Comparison of ENCODE assay signal across 28 cellular contexts in the genomic region with DNA sequence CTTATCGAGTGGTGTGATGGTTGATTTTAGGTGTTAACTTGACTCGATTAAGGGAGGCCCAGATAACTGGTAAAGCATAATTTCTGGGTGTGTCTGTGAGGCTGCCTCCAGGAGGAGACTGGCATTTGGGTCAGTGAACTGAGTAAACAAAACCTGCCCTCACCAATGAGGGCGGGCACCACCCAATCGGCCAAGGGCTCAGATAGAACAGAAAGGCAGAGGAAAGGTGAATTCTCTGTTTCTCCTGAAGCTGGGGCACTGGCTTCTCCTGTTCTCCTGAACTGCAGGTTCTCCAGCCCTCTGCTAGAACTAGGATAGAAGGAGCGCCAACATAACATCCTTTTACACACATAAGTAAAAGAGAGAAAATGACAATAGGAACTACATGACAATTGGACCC.
"Had no signal": no experiment of that assay in that cellular context is flagged by ENCODE, and none has a peak within 500 bp of the region (broad histone marks: within the 10 kb centered on the region; RNA-seq: fewer than 3 reads in every experiment).

No MANE protein-coding gene starts in this region.

- H3K27ac ChIP-seq: adrenal gland, PC-9, RWPE1 had no signal

- ATAC-seq: activated CD4-positive, alpha-beta T cell treated with anti-CD3 and anti-CD28 coated beads for 36 hours; activated CD4-positive, CD25-positive, alpha-beta regulatory T cell treated with anti-CD3 and anti-CD28 coated beads, Interleukin-2, amount 50 U/mL, for 24 hours; activated CD8-positive, alpha-beta T cell treated with anti-CD3 and anti-CD28 coated beads, Interleukin-2, amount 10 ng/mL, durations not matched to agents 7 days and 5 days; activated naive CD4-positive, alpha-beta T cell treated with anti-CD3 and anti-CD28 coated beads, Interleukin-2, amount 50 U/mL, for 72 hours; Right ventricle myocardium inferior; WTC11 had no signal

- DNase-seq: activated CD4-positive, alpha-beta T cell treated with anti-CD3 and anti-CD28 coated beads for 36 hours; activated CD4-positive, alpha-beta T cell treated with anti-CD3 and anti-CD28 coated beads, Interleukin-2, amount 10 ng/mL, durations not matched to agents 7 days and 5 days; activated CD4-positive, alpha-beta T cell treated with anti-CD3 and anti-CD28 coated beads, Interleukin-2, amount 50 U/mL, for 48 hours; activated CD8-positive, alpha-beta T cell treated with anti-CD3 and anti-CD28 coated beads, Interleukin-2, amount 10 ng/mL, durations not matched to agents 7 days and 5 days; activated gamma-delta T cell; activated naive CD4-positive, alpha-beta T cell treated with Interleukin-2 at 50 U/mL for 16 hours; activated T-cell treated with anti-CD3 and anti-CD28 coated beads, Interleukin-2, amount 50 U/mL, for 24 hours; adrenal gland; caudate nucleus; Karpas-422; KBM-7; MG63; NCI-H1092; NCI-H1436 treated with DMSO at 0.1 percent for 48 hours; NCI-H1694 treated with DMSO at 0.1 percent for 48 hours; NCI-H2029; NCI-H345; NCI-H524 treated with DMSO at 0.1 percent for 48 hours; NCI-H748 treated with DMSO at 0.1 percent for 48 hours; NK-92 treated with Interleukin-12 subunit alpha and Interleukin-12 subunit beta, amount 100 ng/mL, for 24 hours; PC-9; SIG-M5; T1000 had no signal
